8 cellular contexts compared by ENCODE assay signal in the genomic region with DNA sequence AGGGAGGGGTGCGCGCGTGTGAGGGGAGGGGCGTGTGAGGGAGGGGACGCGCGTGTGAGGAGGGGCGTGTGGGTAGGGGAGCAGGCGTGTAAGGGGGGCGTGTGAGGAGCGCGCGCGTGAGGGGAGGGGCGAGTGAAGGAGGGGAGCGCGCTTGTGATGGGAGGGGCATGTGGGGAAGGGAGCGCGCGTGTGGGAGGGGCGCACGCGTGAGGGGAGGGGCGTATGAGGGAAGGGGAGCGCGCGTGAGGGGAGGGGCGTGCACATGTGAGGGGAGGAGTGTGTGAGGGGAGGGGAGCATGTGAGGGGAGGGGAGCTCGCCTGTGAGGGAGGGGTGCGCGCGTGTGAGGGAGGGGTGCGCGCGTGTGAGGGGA. TPM values are rescaled to one million over a fixed set of nuclear protein-coding genes. Genes with fewer than 3 reads are reported as not detected.
DNase-seq lines count a peak whose midpoint lies in the region; ATAC-seq and TF ChIP-seq lines count a peak whose summit lies in the region.

No MANE protein-coding gene starts in this region.

- H3K27ac ChIP-seq in body of pancreas (peak overlapping the region; percentile 91 to 98 (median 93)), iPS DF 6.9 (ENCODE audit: low read length) (no peak overlapping the region)

- H3K27me3 ChIP-seq in body of pancreas (no peaks in the 10 kb centered on the region), iPS DF 6.9 (ENCODE audit: control insufficient read depth, insufficient read depth, low read length) (no peaks in the 10 kb centered on the region; the same call in 1 of the 2 replicates)

- ATAC-seq in body of pancreas (peak; percentile 68), GM19455 (IDR thresholded peaks at IDR 0.05; ENCODE audit: unreplicated experiment) (no peak), HG02759 (IDR thresholded peaks at IDR 0.05; ENCODE audit: unreplicated experiment) (no peak)

- in situ Hi-C loops in G401 (cut with HindIII; ENCODE audit: low sequenced_read_pairs), result no loop called here

- H3K4me1 ChIP-seq in body of pancreas (peaks cover 22% of the 10 kb centered on the region), iPS DF 6.9 (ENCODE audit: control insufficient read depth, insufficient read depth, low read length) (no peaks in the 10 kb centered on the region)

- H3K36me3 ChIP-seq in body of pancreas (replicated peaks in 1 of 2; ENCODE audit: insufficient read depth in 1 of 2, low read depth in 2 of 2), result no peaks in the 10 kb centered on the region
- no peaks in the 10 kb centered on the region for H3K36me3 ChIP-seq in iPS DF 6.9 (ENCODE audit: control insufficient read depth, insufficient read depth, low read length)

- TF ChIP-seq CTCF in body of pancreas (IDR thresholded peaks at IDR 0.05), result no peak

- peak overlapping the region; percentile 56 to 93 for H3K4me3 ChIP-seq in body of pancreas
- peak overlapping the region; percentile 90; the same call in 1 of the 2 replicates for H3K4me3 ChIP-seq in iPS DF 6.9 (ENCODE audit: low read length)
- H3K4me3 ChIP-seq in skeletal muscle cell (ENCODE audit: low read depth, low read length), result peak overlapping the region; percentile 69

- WGBS in body of pancreas, 2 donors, result 0 to 1% methylated on average over 1 to 18 of the region's 35 CpGs
- WGBS in iPS DF 6.9 (ENCODE audit: insufficient coverage, insufficient read length), result no CpG with 5 or more reads among the region's 35 CpGs

- intact Hi-C loops in body of pancreas (cut with DNase I), result loop anchor here (10.0 kb wide), 1 partner anchor 48 kb away; no protein-coding TSS in a partner anchor

- DNase-seq in G401 (ENCODE audit: low spot score) (peak; percentile 83), NCI-H1105 (lab: John Stamatoyannopoulos, UW) (peak; percentile 66), UCSD-AML1 (lab: John Stamatoyannopoulos, UW; ENCODE audit: unreplicated experiment) (peak; percentile 92), body of pancreas (peak; percentile 91 to 93 (median 92)), iPS DF 6.9 (ENCODE audit: low read depth, low spot score) (no peak), skeletal muscle cell (ENCODE audit: low read depth) (peak; percentile 89)

- no peaks in the 10 kb centered on the region for H3K9me3 ChIP-seq in body of pancreas
- no peaks in the 10 kb centered on the region for H3K9me3 ChIP-seq in iPS DF 6.9 (ENCODE audit: control insufficient read depth, insufficient read depth, low read length)

- no peak for TF ChIP-seq POLR2A in body of pancreas (IDR thresholded peaks at IDR 0.05)

RNA-seq across cellular contexts. Expression of gene MXI1, which starts 19.1 kb away (rescaled TPM):
- 10.9 and 12.1 TPM in 2 replicates for total RNA-seq in G401 (2014; rRNA removed; shearing (Covaris generic))
- 10 to 100 TPM; 14.8 to 24.1 TPM for total RNA-seq in body of pancreas
